ENCODE assay signal across 8 cellular contexts in genomic region chr3:160754371-160754854, GRCh38. TPM values are rescaled to one million over a fixed set of nuclear protein-coding genes. Genes with fewer than 3 reads are reported as not detected.
DNase-seq lines count a peak whose midpoint lies in the region; ATAC-seq and TF ChIP-seq lines count a peak whose summit lies in the region.

No MANE protein-coding gene starts in this region.

- ATAC-seq in activated naive CD4-positive, alpha-beta T cell treated with anti-CD3 and anti-CD28 coated beads, Interleukin-2, amount 50 U/mL, for 72 hours, result no peak
- no peak for ATAC-seq in HG03460 (IDR thresholded peaks at IDR 0.05; ENCODE audit: unreplicated experiment)
- ATAC-seq in GM19328 (IDR thresholded peaks at IDR 0.05; ENCODE audit: unreplicated experiment), result no peak

- H3K36me3 Mint-ChIP-seq in activated naive CD4-positive, alpha-beta T cell treated with anti-CD3 and anti-CD28 coated beads, Interleukin-2, amount 50 U/mL, for 72 hours, result peaks cover 6 to 14% of the 10 kb centered on the region in 2 donors
- H3K36me3 Mint-ChIP-seq in neural crest cell (ENCODE audit: low read depth), result no peaks in the 10 kb centered on the region

- TF ChIP-seq CTCF in neural crest cell (conservative IDR thresholded peaks at IDR 0.05), result no peak

- no peaks in the 10 kb centered on the region for H3K9me3 Mint-ChIP-seq in activated naive CD4-positive, alpha-beta T cell treated with anti-CD3 and anti-CD28 coated beads, Interleukin-2, amount 50 U/mL, for 72 hours
- H3K9me3 Mint-ChIP-seq in neural crest cell, result no peaks in the 10 kb centered on the region

- peak; percentile 10 for DNase-seq in activated effector memory CD4-positive, alpha-beta T cell treated with Interleukin-2 at 50 U/mL for 16 hours
- DNase-seq in activated effector memory CD4-positive, alpha-beta T cell treated with anti-CD3 and anti-CD28 coated beads, Interleukin-2, amount 50 U/mL, for 16 hours, result no peak
- DNase-seq in NCI-H2227 (lab: John Stamatoyannopoulos, UW; ENCODE audit: unreplicated experiment) (peak; percentile 43), glomerular visceral epithelial cell (ENCODE audit: extremely low spot score) (peak; percentile 21), neural crest cell (ENCODE audit: low read depth, low spot score) (peak; percentile 40)
- peak; percentile 22 to 62 for DNase-seq in activated naive CD4-positive, alpha-beta T cell treated with anti-CD3 and anti-CD28 coated beads, Interleukin-2, amount 50 U/mL, for 72 hours (ENCODE audit: low spot score in 2 of 2)

- peaks cover 11% of the 10 kb centered on the region for H3K27me3 Mint-ChIP-seq in neural crest cell (ENCODE audit: low read depth)

- peaks cover 43% of the 10 kb centered on the region for H3K4me1 Mint-ChIP-seq in neural crest cell

- H3K27ac Mint-ChIP-seq in activated naive CD4-positive, alpha-beta T cell treated with anti-CD3 and anti-CD28 coated beads, Interleukin-2, amount 50 U/mL, for 72 hours, result peak overlapping the region; percentile 92 to 96
- peak overlapping the region; percentile 96 for H3K27ac Mint-ChIP-seq in neural crest cell (ENCODE audit: unreplicated experiment)

- H3K4me3 Mint-ChIP-seq in neural crest cell, result peak overlapping the region; percentile 99

RNA-seq across cellular contexts. Expression of gene PPM1L, which starts 1.6 kb away (rescaled TPM):
- 1 to 10 TPM; 2.1 to 3.5 TPM for total RNA-seq in activated naive CD4-positive, alpha-beta T cell treated with anti-CD3 and anti-CD28 coated beads, Interleukin-2, amount 50 U/mL, for 72 hours
- total RNA-seq in neural crest cell, result 33.9 and 34.3 TPM in 2 replicates
